Comparison of ENCODE assay signal across 19 cellular contexts in genomic region chr2:239951117-239951734, GRCh38.
"Had no signal": no experiment of that assay in that cellular context is flagged by ENCODE, and none has a peak within 500 bp of the region (broad histone marks: within the 10 kb centered on the region; RNA-seq: fewer than 3 reads in every experiment).

No MANE protein-coding gene starts in this region.

- H3K4me3 ChIP-seq: coronary artery, esophagus muscularis mucosa, spleen, testis had no signal

- H3K36me3 ChIP-seq: neutrophil had no signal

- H3K27ac ChIP-seq: coronary artery, neutrophil, parathyroid adenoma, spleen, testis had no signal

- H3K4me1 ChIP-seq: parathyroid adenoma had no signal

- DNase-seq: activated CD4-positive, alpha-beta memory T cell treated with anti-CD3 and anti-CD28 coated beads for 36 hours; activated CD4-positive, alpha-beta T cell treated with anti-CD3 and anti-CD28 coated beads for 4 hours; activated CD4-positive, CD25-positive, alpha-beta regulatory T cell; activated gamma-delta T cell treated with Interleukin-2 at 50 U/mL for 16 hours; activated T-cell treated with anti-CD3 and anti-CD28 coated beads for 4 hours; glutamatergic neuron; hippocampal formation; midbrain; natural killer cell; stimulated activated CD4-positive, alpha-beta T cell treated with anti-CD3 and anti-CD28 coated beads, Interleukin-4, amount 100 ng/mL, for 1 hour; stimulated activated naive CD4-positive, alpha-beta T cell; T-helper 17 cell; testis; trophoblast cell had no signal

- ATAC-seq: natural killer cell, T-helper 17 cell had no signal

- H3K9ac ChIP-seq: parathyroid adenoma had no signal

- H3K27me3 ChIP-seq: esophagus muscularis mucosa, neutrophil, spleen, testis had no signal

- H3K9me3 ChIP-seq: esophagus muscularis mucosa, neutrophil, spleen, testis had no signal
